Comparison of ENCODE assay signal across 10 cellular contexts in genomic region chr9:69186841-69187611, GRCh38. TPM values are rescaled to one million over a fixed set of nuclear protein-coding genes. Genes with fewer than 3 reads are reported as not detected.
DNase-seq lines count a peak whose midpoint lies in the region; ATAC-seq, FAIRE-seq and TF ChIP-seq lines count a peak whose summit lies in the region.
"Had no signal": no experiment of that assay in that cellular context is flagged by ENCODE, and none has a peak within 500 bp of the region (broad histone marks: within the 10 kb centered on the region; RNA-seq: fewer than 3 reads in every experiment).

No MANE protein-coding gene starts in this region.

- no TSS peak for BruUV-seq in HepG2 (replicated peaks; lab: Mats Ljungman, UMichigan)

- H3K27ac ChIP-seq in coronary artery (peak overlapping the region; percentile 78 to 80), HepG2 (ENCODE audit: extremely low read length, insufficient read depth, low read length) (peak overlapping the region; percentile 82), substantia nigra (ENCODE audit: low read depth, low read length, poor library complexity, severe bottlenecking) (peak overlapping the region; percentile 96)

- TF ChIP-seq EP300 in HepG2 (IDR thresholded peaks at IDR 0.05; ENCODE audit: low read depth in 2 of 2, low read length in 2 of 2) (no peak), HepG2 (CRISPR knock-in tag; IDR thresholded peaks at IDR 0.05; ENCODE audit: borderline replicate concordance) (no peak)

- peak overlapping the region; percentile 33 for H3K4me3 ChIP-seq in coronary artery
- no peak overlapping the region; a peak in 1 of 6 replicates for H3K4me3 ChIP-seq in HepG2 (replicated peaks in 1 of 3; ENCODE audit: insufficient read depth in 1 of 3, low read depth in 2 of 3, low read length in 3 of 3)

- intact Hi-C loops in HepG2 (cut with micrococcal nuclease; ENCODE audit: unreplicated experiment): loop anchor here (1.0 kb wide), 1 partner anchor 9 kb away; no protein-coding TSS in a partner anchor

- peak overlapping the region; percentile 51 for H3K9ac ChIP-seq in HepG2 (ENCODE audit: insufficient read depth, low read depth, low read length)

- peaks cover 99% of the 10 kb centered on the region for H3K4me1 ChIP-seq in HepG2 (ENCODE audit: insufficient read depth, low read length)

- peaks cover 83% of the 10 kb centered on the region for H3K79me2 ChIP-seq in HepG2 (ENCODE audit: insufficient read depth, low read length)

- H3K4me2 ChIP-seq in HepG2 (ENCODE audit: low read depth, low read length): peak overlapping the region; percentile 10; the same call in 1 of the 2 replicates

- CTCF ChIA-PET in HepG2 (lab: Yijun Ruan, JAX; ENCODE audit: low intra/inter-chr PET ratio, low total read pairs): no interaction called here

- H3K36me3 ChIP-seq in HepG2 (replicated peaks in 1 of 2; ENCODE audit: control insufficient read depth in 1 of 2, insufficient read depth in 2 of 2, low read length in 2 of 2): peaks cover 1 to 24% of the 10 kb centered on the region in 2 experiments

- H3K27me3 ChIP-seq in HepG2 (ENCODE audit: control insufficient read depth in 1 of 2, insufficient read depth in 2 of 2, low read length in 2 of 2): no peaks in the 10 kb centered on the region

- POLR2A ChIA-PET in HepG2 (lab: Yijun Ruan, JAX): interaction anchor here (1.0 to 6.2 kb wide), 7 partner anchors 8 to 82 kb away, joined by 5 to 97 read pairs (median 8); partner anchors contain the start of gene TJP2

- H3K9me3 ChIP-seq in HepG2 (ENCODE audit: low read length): no peaks in the 10 kb centered on the region

- peaks cover 11% of the 10 kb centered on the region; the same call in 1 of the 2 replicates for H4K20me1 ChIP-seq in HepG2 (ENCODE audit: insufficient read depth, low read length)

- TF ChIP-seq CTCF in coronary artery (IDR thresholded peaks at IDR 0.05): no peak
- no peak for TF ChIP-seq CTCF in HepG2 (CRISPR knock-in tag; IDR thresholded peaks at IDR 0.05)

- WGBS in HepG2 (ENCODE audit: low lambda C conversion rate): 82% methylated on average over 7 of the region's 7 CpGs

- in situ Hi-C loops in HepG2 (cut with HindIII; ENCODE audit: extremely low pct_ligation_motif_present, low pct_unique_long_range_greater_than_20kb) (no loop called here), G401 (cut with HindIII; ENCODE audit: low sequenced_read_pairs) (no loop called here)

- ATAC-seq in HepG2: no peak
- no peak for ATAC-seq in GM21367 (IDR thresholded peaks at IDR 0.05; ENCODE audit: unreplicated experiment)
- no peak for ATAC-seq in GM18517 (IDR thresholded peaks at IDR 0.05; ENCODE audit: unreplicated experiment)

- DNase-seq in NCI-H226: peak; percentile 51
- no peak for DNase-seq in coronary artery (ENCODE audit: low spot score)
- DNase-seq in HepG2 (ENCODE audit: low spot score): no peak
- peak in 1 of 49 donors; percentile 32 for DNase-seq in substantia nigra (lab: John Stamatoyannopoulos, UW)
- DNase-seq in NCI-H1417 treated with DMSO at 0.1 percent for 48 hours (lab: John Stamatoyannopoulos, UW): no peak
- no peak for DNase-seq in G401 (ENCODE audit: low spot score)
- DNase-seq: central memory CD4-positive, alpha-beta T cell; stimulated activated CD4-positive, alpha-beta T cell treated with anti-CD3 and anti-CD28 coated beads, Interleukin-4, amount 100 ng/mL, for 4 hours had no signal

- no peak overlapping the region for H2AFZ ChIP-seq in HepG2 (ENCODE audit: low read length)

- FAIRE-seq in HepG2 (lab: Jason Lieb, UNC): no peak

- TF ChIP-seq POLR2A in HepG2 (IDR thresholded peaks at IDR 0.05; ENCODE audit: insufficient read depth in 1 of 2, low read depth in 2 of 2, low read length in 2 of 2): no peak

- TF ChIP-seq RAD21 in HepG2 (CRISPR knock-in tag; IDR thresholded peaks at IDR 0.05): no peak

TF ChIP-seq in HepG2, 621 proteins besides CTCF, POLR2A, EP300 and RAD21:
- no peak for TF ChIP-seq ESRRA (CRISPR knock-in tag; IDR thresholded peaks at IDR 0.05; ENCODE audit: low read depth)
- TF ChIP-seq SP5 (CRISPR knock-in tag; IDR thresholded peaks at IDR 0.05; ENCODE audit: borderline replicate concordance, low read depth): no peak
- no peak for TF ChIP-seq ZNF205 (CRISPR knock-in tag; IDR thresholded peaks at IDR 0.05)

RNA-seq across cellular contexts. Expression of gene TJP2, which starts 12.9 kb away (rescaled TPM):
- 110 and 135 TPM in 2 replicates for total RNA-seq in HepG2 (2016; rRNA removed; fragmentation: Illumina TruSeq; extraction: Trizol)
- total RNA-seq in HepG2 (2016; cell fraction: cytosol; rRNA removed; fragmentation: Illumina TruSeq; extraction: Trizol; ENCODE audit: low read depth): 19.7 and 22.7 TPM in 2 replicates
- total RNA-seq in HepG2 (2016; cell fraction: insoluble cytoplasmic fraction; rRNA removed; fragmentation: Illumina TruSeq; extraction: Trizol): 109 and 122 TPM in 2 replicates
- total RNA-seq in HepG2 (2016; cell fraction: membrane; rRNA removed; fragmentation: Illumina TruSeq; extraction: Trizol): 29.6 and 31.5 TPM in 2 replicates
- total RNA-seq in HepG2 (2016; cell fraction: nucleus; rRNA removed; fragmentation: Illumina TruSeq; extraction: Trizol): 104 and 120 TPM in 2 replicates
- 109 and 112 TPM in 2 replicates for polyA plus RNA-seq in HepG2 (2011; rRNA removed)
- polyA plus RNA-seq in HepG2 (2011; cell fraction: cytosol; rRNA removed): 71.5 and 85.0 TPM in 2 replicates
- 238 and 261 TPM in 2 replicates for polyA plus RNA-seq in HepG2 (2011; cell fraction: nucleus; rRNA removed)
- 110 and 201 TPM in 2 replicates for polyA plus RNA-seq in HepG2 (2012)
- polyA plus RNA-seq in HepG2 (2016; cell fraction: cytosol; fragmentation: Illumina TruSeq; extraction: Trizol; ENCODE audit: low read depth): 3.9 and 4.9 TPM in 2 replicates
- 110 and 122 TPM in 2 replicates for polyA plus RNA-seq in HepG2 (2016; cell fraction: insoluble cytoplasmic fraction; fragmentation: Illumina TruSeq; extraction: Trizol; ENCODE audit: low read depth)
- polyA plus RNA-seq in HepG2 (2016; cell fraction: membrane; fragmentation: Illumina TruSeq; extraction: Trizol; ENCODE audit: low read depth): 11.6 and 12.9 TPM in 2 replicates
- polyA plus RNA-seq in HepG2 (2016; cell fraction: nucleus; fragmentation: Illumina TruSeq; extraction: Trizol; ENCODE audit: insufficient read depth, low read depth): 155 and 164 TPM in 2 replicates
- 13.0 and 80.7 TPM in 2 replicates for polyA minus RNA-seq in HepG2 (2011; rRNA and poly(A)+ RNA removed; ENCODE audit: low replicate concordance)
- 99.2 and 104 TPM in 2 replicates for polyA minus RNA-seq in HepG2 (2011; cell fraction: cytosol; rRNA and poly(A)+ RNA removed)
- polyA minus RNA-seq in HepG2 (2011; cell fraction: nucleus; rRNA and poly(A)+ RNA removed): 157 and 183 TPM in 2 replicates
- 1.7 and 5.1 TPM in 2 replicates for total RNA-seq in G401 (2014; rRNA removed; shearing (Covaris generic))
